ENCODE assay signal across 1 cellular context in the genomic region with DNA sequence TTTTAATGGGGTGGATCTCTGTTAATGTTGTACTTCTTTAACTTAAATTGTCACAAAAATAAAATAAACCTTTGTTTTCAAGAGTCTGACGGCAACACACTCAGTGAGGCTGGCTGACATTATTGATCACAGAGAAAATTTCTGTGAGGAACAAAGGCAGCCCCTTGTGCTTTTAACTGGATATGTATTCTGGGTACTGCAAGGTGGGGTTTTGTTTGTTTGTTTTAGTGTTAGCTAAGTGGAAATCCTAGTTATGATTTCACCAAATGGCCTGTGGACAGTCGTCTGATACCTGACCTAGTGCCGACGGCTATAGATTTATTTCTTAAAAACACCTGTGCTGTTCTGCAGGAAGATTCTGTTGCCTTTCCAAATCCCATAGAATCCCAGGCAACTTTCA.
A peak's percentile ranks its signal among the peaks of the same experiment; 100 is the strongest.
TF ChIP-seq lines count a peak whose summit lies in the region.

No MANE protein-coding gene starts in this region.

TF ChIP-seq in HepG2, 621 proteins besides CTCF, POLR2A, EP300 and RAD21 (continued from another document and continues in another):
- no peak for TF ChIP-seq ZBTB40 (IDR thresholded peaks at IDR 0.05)
- no peak for TF ChIP-seq ZBTB40 (CRISPR knock-in tag; IDR thresholded peaks at IDR 0.05)
- TF ChIP-seq ZSCAN12 (CRISPR knock-in tag; IDR thresholded peaks at IDR 0.05): no peak
- TF ChIP-seq PHF20 (CRISPR knock-in tag; IDR thresholded peaks at IDR 0.05): no peak
- TF ChIP-seq NKX3-1 (CRISPR knock-in tag; IDR thresholded peaks at IDR 0.05): no peak
- TF ChIP-seq, protein P1, sequence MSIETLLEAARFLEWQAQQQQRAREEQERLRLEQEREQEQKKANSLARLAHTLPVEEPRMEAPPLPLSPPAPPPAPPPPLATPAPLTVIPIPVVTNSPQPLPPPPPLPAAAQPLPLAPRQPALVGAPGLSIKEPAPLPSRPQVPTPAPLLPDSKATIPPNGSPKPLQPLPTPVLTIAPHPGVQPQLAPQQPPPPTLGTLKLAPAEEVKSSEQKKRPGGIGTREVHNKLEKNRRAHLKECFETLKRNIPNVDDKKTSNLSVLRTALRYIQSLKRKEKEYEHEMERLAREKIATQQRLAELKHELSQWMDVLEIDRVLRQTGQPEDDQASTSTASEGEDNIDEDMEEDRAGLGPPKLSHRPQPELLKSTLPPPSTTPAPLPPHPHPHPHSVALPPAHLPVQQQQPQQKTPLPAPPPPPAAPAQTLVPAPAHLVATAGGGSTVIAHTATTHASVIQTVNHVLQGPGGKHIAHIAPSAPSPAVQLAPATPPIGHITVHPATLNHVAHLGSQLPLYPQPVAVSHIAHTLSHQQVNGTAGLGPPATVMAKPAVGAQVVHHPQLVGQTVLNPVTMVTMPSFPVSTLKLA (IDR thresholded peaks at IDR 0.05): no peak
- TF ChIP-seq ZNF564 (CRISPR knock-in tag; IDR thresholded peaks at IDR 0.05): no peak
- TF ChIP-seq JDP2 (CRISPR knock-in tag; IDR thresholded peaks at IDR 0.05; ENCODE audit: borderline replicate concordance): no peak
- TF ChIP-seq CSRNP1 (CRISPR knock-in tag; IDR thresholded peaks at IDR 0.05): no peak
- no peak for TF ChIP-seq GABPB1 (CRISPR knock-in tag; IDR thresholded peaks at IDR 0.05)
- 0 out of 4 replicates have a peak, but pooled peaks of 1 of the 2 experiments have one; percentile 44 for TF ChIP-seq REST (IDR thresholded peaks at IDR 0.05; ENCODE audit: borderline replicate concordance in 1 of 2, low read depth in 1 of 2, low read length in 2 of 2)
- no peak for TF ChIP-seq ZBTB46 (CRISPR knock-in tag; IDR thresholded peaks at IDR 0.05; ENCODE audit: borderline replicate concordance)
- no peak for TF ChIP-seq ZNF570 (CRISPR knock-in tag; IDR thresholded peaks at IDR 0.05; ENCODE audit: borderline replicate concordance)
- no peak for TF ChIP-seq KMT2A (CRISPR knock-in tag; IDR thresholded peaks at IDR 0.05)
- no peak for TF ChIP-seq HNRNPUL1 (IDR thresholded peaks at IDR 0.05; ENCODE audit: low read depth, low read length)
- TF ChIP-seq HNRNPK (IDR thresholded peaks at IDR 0.05; ENCODE audit: low read depth, low read length, poor library complexity, severe bottlenecking): no peak
- no peak for TF ChIP-seq ZFP91 (CRISPR knock-in tag; IDR thresholded peaks at IDR 0.05; ENCODE audit: borderline replicate concordance)
- no peak for TF ChIP-seq SIX1 (CRISPR knock-in tag; IDR thresholded peaks at IDR 0.05; ENCODE audit: borderline replicate concordance)
- TF ChIP-seq ZNF780A (CRISPR knock-in tag; IDR thresholded peaks at IDR 0.05): no peak
- TF ChIP-seq, protein P2, sequence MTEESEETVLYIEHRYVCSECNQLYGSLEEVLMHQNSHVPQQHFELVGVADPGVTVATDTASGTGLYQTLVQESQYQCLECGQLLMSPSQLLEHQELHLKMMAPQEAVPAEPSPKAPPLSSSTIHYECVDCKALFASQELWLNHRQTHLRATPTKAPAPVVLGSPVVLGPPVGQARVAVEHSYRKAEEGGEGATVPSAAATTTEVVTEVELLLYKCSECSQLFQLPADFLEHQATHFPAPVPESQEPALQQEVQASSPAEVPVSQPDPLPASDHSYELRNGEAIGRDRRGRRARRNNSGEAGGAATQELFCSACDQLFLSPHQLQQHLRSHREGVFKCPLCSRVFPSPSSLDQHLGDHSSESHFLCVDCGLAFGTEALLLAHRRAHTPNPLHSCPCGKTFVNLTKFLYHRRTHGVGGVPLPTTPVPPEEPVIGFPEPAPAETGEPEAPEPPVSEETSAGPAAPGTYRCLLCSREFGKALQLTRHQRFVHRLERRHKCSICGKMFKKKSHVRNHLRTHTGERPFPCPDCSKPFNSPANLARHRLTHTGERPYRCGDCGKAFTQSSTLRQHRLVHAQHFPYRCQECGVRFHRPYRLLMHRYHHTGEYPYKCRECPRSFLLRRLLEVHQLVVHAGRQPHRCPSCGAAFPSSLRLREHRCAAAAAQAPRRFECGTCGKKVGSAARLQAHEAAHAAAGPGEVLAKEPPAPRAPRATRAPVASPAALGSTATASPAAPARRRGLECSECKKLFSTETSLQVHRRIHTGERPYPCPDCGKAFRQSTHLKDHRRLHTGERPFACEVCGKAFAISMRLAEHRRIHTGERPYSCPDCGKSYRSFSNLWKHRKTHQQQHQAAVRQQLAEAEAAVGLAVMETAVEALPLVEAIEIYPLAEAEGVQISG (CRISPR knock-in tag; IDR thresholded peaks at IDR 0.05): no peak
- TF ChIP-seq, protein P3, sequence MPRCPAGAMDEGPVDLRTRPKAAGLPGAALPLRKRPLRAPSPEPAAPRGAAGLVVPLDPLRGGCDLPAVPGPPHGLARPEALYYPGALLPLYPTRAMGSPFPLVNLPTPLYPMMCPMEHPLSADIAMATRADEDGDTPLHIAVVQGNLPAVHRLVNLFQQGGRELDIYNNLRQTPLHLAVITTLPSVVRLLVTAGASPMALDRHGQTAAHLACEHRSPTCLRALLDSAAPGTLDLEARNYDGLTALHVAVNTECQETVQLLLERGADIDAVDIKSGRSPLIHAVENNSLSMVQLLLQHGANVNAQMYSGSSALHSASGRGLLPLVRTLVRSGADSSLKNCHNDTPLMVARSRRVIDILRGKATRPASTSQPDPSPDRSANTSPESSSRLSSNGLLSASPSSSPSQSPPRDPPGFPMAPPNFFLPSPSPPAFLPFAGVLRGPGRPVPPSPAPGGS (CRISPR knock-in tag; IDR thresholded peaks at IDR 0.05): no peak
- TF ChIP-seq, protein P4, sequence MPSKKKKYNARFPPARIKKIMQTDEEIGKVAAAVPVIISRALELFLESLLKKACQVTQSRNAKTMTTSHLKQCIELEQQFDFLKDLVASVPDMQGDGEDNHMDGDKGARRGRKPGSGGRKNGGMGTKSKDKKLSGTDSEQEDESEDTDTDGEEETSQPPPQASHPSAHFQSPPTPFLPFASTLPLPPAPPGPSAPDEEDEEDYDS (CRISPR knock-in tag; IDR thresholded peaks at IDR 0.05): no peak
- no peak for TF ChIP-seq PAF1 (CRISPR knock-in tag; IDR thresholded peaks at IDR 0.05)
- no peak for TF ChIP-seq SMAD9 (CRISPR knock-in tag; IDR thresholded peaks at IDR 0.05)
